Comparison of ENCODE assay signal across 10 cellular contexts in genomic region chr11:122115520-122116343, GRCh38. TPM values are rescaled to one million over a fixed set of nuclear protein-coding genes. Genes with fewer than 3 reads are reported as not detected.
DNase-seq lines count a peak whose midpoint lies in the region; ATAC-seq and TF ChIP-seq lines count a peak whose summit lies in the region.
"Had no signal": no experiment of that assay in that cellular context is flagged by ENCODE, and none has a peak within 500 bp of the region (broad histone marks: within the 10 kb centered on the region; RNA-seq: fewer than 3 reads in every experiment).

Gene BLID, minus strand, starts transcription at chr11:122116215. Its CDS starts 293 bp downstream, at chr11:122115922.

- peak within 1 kb of the TSS in 48 of 59 donors; percentile 1 to 85 (median 48) for H3K27ac ChIP-seq in dorsolateral prefrontal cortex

- H3K4me3 ChIP-seq in BJ (ENCODE audit: low read depth, low read length) = no peak within 1 kb of the TSS
- no peak within 1 kb of the TSS for H3K4me3 ChIP-seq in Jurkat, Clone E6-1 (ENCODE audit: low read length)
- H3K4me3 ChIP-seq in dorsolateral prefrontal cortex = no peak within 1 kb of the TSS

- no peak within 1 kb of the TSS for H3K4me3 Mint-ChIP-seq in nephron
- H3K4me3 Mint-ChIP-seq: activated naive CD8-positive, alpha-beta T cell treated with anti-CD3 and anti-CD28 coated beads, Interleukin-2, amount 50 U/mL, for 24 hours had no signal

- POLR2A ChIA-PET in BJ (lab: Charles Lee) = no interaction called here

- peaks cover 5% of the 10 kb centered on the region for H3K36me3 ChIP-seq in BJ (ENCODE audit: control insufficient read depth, insufficient read depth, low read length)

- H3K27ac Mint-ChIP-seq in nephron = peak within 1 kb of the TSS in 1 of 3 experiments; percentile 69
- H3K27ac Mint-ChIP-seq: activated naive CD8-positive, alpha-beta T cell treated with anti-CD3 and anti-CD28 coated beads, Interleukin-2, amount 50 U/mL, for 24 hours had no signal

- H3K4me1 Mint-ChIP-seq in nephron = peaks cover 9% of the 10 kb centered on the region
- H3K4me1 Mint-ChIP-seq: activated naive CD8-positive, alpha-beta T cell treated with anti-CD3 and anti-CD28 coated beads, Interleukin-2, amount 50 U/mL, for 24 hours had no signal

- H3K27me3 ChIP-seq in BJ (ENCODE audit: control insufficient read depth, insufficient read depth, low read length) = no peaks in the 10 kb centered on the region
- H3K27me3 ChIP-seq in dorsolateral prefrontal cortex = no peaks in the 10 kb centered on the region

- TF ChIP-seq CTCF in BJ (IDR thresholded peaks at IDR 0.05; ENCODE audit: insufficient read depth, low read depth, low read length) = peak; percentile 64
- TF ChIP-seq CTCF in dorsolateral prefrontal cortex (IDR thresholded peaks at IDR 0.05 in 54 of 56, conservative IDR thresholded peaks at IDR 0.05 in 2 of 56; ENCODE audit: low read depth in 1 of 56, partially characterized antibody in 56 of 56) = peak in 54 of 56 donors; percentile 20 to 66 (median 54)
- peak; percentile 48 to 61 (median 53) for TF ChIP-seq CTCF in nephron (IDR thresholded peaks at IDR 0.05; ENCODE audit: unreplicated experiment in 3 of 3)

- no peaks in the 10 kb centered on the region for H3K27me3 Mint-ChIP-seq in nephron (ENCODE audit: low read depth)
- H3K27me3 Mint-ChIP-seq: activated naive CD8-positive, alpha-beta T cell treated with anti-CD3 and anti-CD28 coated beads, Interleukin-2, amount 50 U/mL, for 24 hours had no signal

- H3K9me3 Mint-ChIP-seq in nephron = no peaks in the 10 kb centered on the region
- H3K9me3 Mint-ChIP-seq: activated naive CD8-positive, alpha-beta T cell treated with anti-CD3 and anti-CD28 coated beads, Interleukin-2, amount 50 U/mL, for 24 hours had no signal

- DNase-seq in BJ (ENCODE audit: low read depth) (no peak), dorsolateral prefrontal cortex (peak in 8 of 10 donors; percentile 5 to 67 (median 55)), NK-92 (lab: John Stamatoyannopoulos, UW; ENCODE audit: unreplicated experiment) (no peak)
- peak; percentile 12 for DNase-seq in Jurkat, Clone E6-1 (ENCODE audit: low read depth, low spot score)
- DNase-seq in activated T-cell treated with anti-CD3 and anti-CD28 coated beads, Interleukin-2, amount 50 U/mL, for 48 hours = no peak
- DNase-seq: activated naive CD8-positive, alpha-beta T cell treated with anti-CD3 and anti-CD28 coated beads, Interleukin-2, amount 50 U/mL, for 24 hours; NCI-H1694 treated with DMSO at 0.1 percent for 48 hours had no signal

- peaks cover 3% of the 10 kb centered on the region for H3K36me3 Mint-ChIP-seq in nephron (ENCODE audit: low read depth)

- CTCF ChIA-PET in BJ (lab: Yijun Ruan, JAX) = interaction anchor here (0.9 to 3.5 kb wide), 8 partner anchors 10 to 178 kb away, joined by 3 to 16 read pairs (median 3); no protein-coding TSS in a partner anchor

- intact Hi-C loops in dorsolateral prefrontal cortex (cut with DNase I) = no loop called here

- ATAC-seq in HG03139 (IDR thresholded peaks at IDR 0.05; ENCODE audit: unreplicated experiment) = no peak
- ATAC-seq in HG02623 (IDR thresholded peaks at IDR 0.05; ENCODE audit: unreplicated experiment) = no peak
- ATAC-seq: activated naive CD8-positive, alpha-beta T cell treated with anti-CD3 and anti-CD28 coated beads, Interleukin-2, amount 50 U/mL, for 24 hours had no signal

RNA-seq across cellular contexts. Expression of gene BLID, which starts in this region (rescaled TPM):
- 0.16 and 0.37 TPM in 2 replicates for polyA plus RNA-seq in BJ (2011; rRNA removed)
- 10.3 and 14.2 TPM in 2 replicates for polyA minus RNA-seq in BJ (2011; rRNA and poly(A)+ RNA removed)
- not detected for polyA plus RNA-seq in Jurkat, Clone E6-1 (2012; ENCODE audit: insufficient read depth, insufficient read length)
- 10 to 100 TPM in 2 of 120 experiments, 1 to 10 TPM in 117, under 1 TPM in 1; 0.85 to 16.2 (median 3.6) TPM for total RNA-seq in dorsolateral prefrontal cortex

Comparison
In these comparisons a context has a peak if more than half of its experiments do, and no peak if none do; other contexts are left out.
1. DNase-seq: peak in Jurkat, Clone E6-1 (single experiment) and dorsolateral prefrontal cortex (8 of 10); none in BJ (single experiment), NK-92 (single experiment) and activated T-cell treated with anti-CD3 and anti-CD28 coated beads, Interleukin-2, amount 50 U/mL, for 48 hours (0 of 2).
2. Peak in every context shown above with its lines, with median percentiles within 50 percentile points of each other: CTCF ChIP-seq.